27 cellular contexts compared by ENCODE assay signal in genomic region chrX:10049246-10049645, GRCh38.
DNase-seq lines count a peak whose midpoint lies in the region; ATAC-seq and TF ChIP-seq lines count a peak whose summit lies in the region.
"Had no signal": no experiment of that assay in that cellular context is flagged by ENCODE, and none has a peak within 500 bp of the region (broad histone marks: within the 10 kb centered on the region; RNA-seq: fewer than 3 reads in every experiment).

No MANE protein-coding gene starts in this region.

- H3K27ac ChIP-seq in substantia nigra (ENCODE audit: low read depth, low read length, poor library complexity, severe bottlenecking), result peak overlapping the region; percentile 49
- H3K27ac ChIP-seq: Peyer's patch had no signal

- peak overlapping the region in 4 of 5 experiments; percentile 8 to 56 (median 29) for H3K27ac Mint-ChIP-seq in brain
- H3K27ac Mint-ChIP-seq: activated CD4-positive, alpha-beta T cell treated with anti-CD3 and anti-CD28 coated beads for 36 hours; activated CD8-positive, alpha-beta T cell treated with anti-CD3 and anti-CD28 coated beads for 36 hours; activated naive CD4-positive, alpha-beta T cell treated with anti-CD3 and anti-CD28 coated beads, Interleukin-2, amount 10 ng/mL, durations not matched to agents 7 days and 5 days; CD4-positive, CD25-positive, alpha-beta regulatory T cell; HFFc6; type B pancreatic cell had no signal

- peaks cover 13% of the 10 kb centered on the region for H3K36me3 Mint-ChIP-seq in brain
- H3K36me3 Mint-ChIP-seq: activated naive CD4-positive, alpha-beta T cell treated with anti-CD3 and anti-CD28 coated beads, Interleukin-2, amount 10 ng/mL, durations not matched to agents 7 days and 5 days; IgD-negative memory B cell; naive thymus-derived CD4-positive, alpha-beta T cell; type B pancreatic cell had no signal

- H3K4me3 Mint-ChIP-seq in brain, result no peak overlapping the region
- H3K4me3 Mint-ChIP-seq: activated CD4-positive, alpha-beta T cell treated with anti-CD3 and anti-CD28 coated beads for 36 hours; activated CD8-positive, alpha-beta T cell treated with anti-CD3 and anti-CD28 coated beads for 36 hours; activated naive CD4-positive, alpha-beta T cell treated with anti-CD3 and anti-CD28 coated beads, Interleukin-2, amount 10 ng/mL, durations not matched to agents 7 days and 5 days; CD4-positive, CD25-positive, alpha-beta regulatory T cell; HFFc6; IgD-negative memory B cell; naive thymus-derived CD4-positive, alpha-beta T cell; type B pancreatic cell had no signal

- no peak for TF ChIP-seq CTCF in brain (conservative IDR thresholded peaks at IDR 0.05)
- no peak for TF ChIP-seq CTCF in fibroblast of the aortic adventitia (IDR thresholded peaks at IDR 0.05; ENCODE audit: insufficient read depth, low read length)

- H3K27me3 Mint-ChIP-seq in brain, result peaks cover 13% of the 10 kb centered on the region
- H3K27me3 Mint-ChIP-seq: activated CD4-positive, alpha-beta T cell treated with anti-CD3 and anti-CD28 coated beads for 36 hours; activated CD8-positive, alpha-beta T cell treated with anti-CD3 and anti-CD28 coated beads for 36 hours; activated naive CD4-positive, alpha-beta T cell treated with anti-CD3 and anti-CD28 coated beads, Interleukin-2, amount 10 ng/mL, durations not matched to agents 7 days and 5 days; CD4-positive, CD25-positive, alpha-beta regulatory T cell; naive thymus-derived CD4-positive, alpha-beta T cell; type B pancreatic cell had no signal

- ATAC-seq in HG02840 (IDR thresholded peaks at IDR 0.05; ENCODE audit: low FRiP score, unreplicated experiment), result no peak
- ATAC-seq: activated CD4-positive, alpha-beta T cell treated with anti-CD3 and anti-CD28 coated beads for 36 hours; activated CD8-positive, alpha-beta T cell treated with anti-CD3 and anti-CD28 coated beads for 36 hours; left lobe of liver; naive thymus-derived CD4-positive, alpha-beta T cell had no signal

- H3K9me3 Mint-ChIP-seq in brain, result peaks cover 0 to 10% (median 3%) of the 10 kb centered on the region in 5 experiments
- H3K9me3 Mint-ChIP-seq: activated CD8-positive, alpha-beta T cell treated with anti-CD3 and anti-CD28 coated beads for 36 hours; activated naive CD4-positive, alpha-beta T cell treated with anti-CD3 and anti-CD28 coated beads, Interleukin-2, amount 10 ng/mL, durations not matched to agents 7 days and 5 days; HFFc6; naive thymus-derived CD4-positive, alpha-beta T cell had no signal

- peaks cover 40% of the 10 kb centered on the region for H3K4me1 Mint-ChIP-seq in brain
- H3K4me1 Mint-ChIP-seq: activated CD4-positive, alpha-beta T cell treated with anti-CD3 and anti-CD28 coated beads for 36 hours had no signal

- no peak overlapping the region for H3K4me3 ChIP-seq in fibroblast of the aortic adventitia (ENCODE audit: low read depth, low read length)
- H3K4me3 ChIP-seq: Peyer's patch had no signal

- DNase-seq in GM04504 (ENCODE audit: low read depth) (peak; percentile 44), fibroblast of the aortic adventitia (ENCODE audit: low read depth) (peak; percentile 84), substantia nigra (lab: John Stamatoyannopoulos, UW) (no peak), A172 (ENCODE audit: low spot score) (no peak), dedifferentiated amniotic fluid mesenchymal stem cell (ENCODE audit: extremely low spot score) (no peak)
- DNase-seq: activated CD4-positive, alpha-beta T cell treated with anti-CD3 and anti-CD28 coated beads for 36 hours; activated CD8-positive, alpha-beta memory T cell treated with anti-CD3 and anti-CD28 coated beads, Interleukin-2, amount 50 U/mL, for 48 hours; activated CD8-positive, alpha-beta T cell treated with anti-CD3 and anti-CD28 coated beads for 36 hours; activated naive CD4-positive, alpha-beta T cell treated with anti-CD3 and anti-CD28 coated beads, Interleukin-2, amount 10 ng/mL, durations not matched to agents 7 days and 5 days; Calu3; CD4-positive, CD25-positive, alpha-beta regulatory T cell; DMS79 treated with DMSO at 0.1 percent for 48 hours; GF-D8; HFFc6; midbrain; naive thymus-derived CD4-positive, alpha-beta T cell; NCI-H446 treated with DMSO at 0.1 percent for 48 hours; NCI-H774; Peyer's patch; SHP77 treated with DMSO at 0.1 percent for 48 hours; stimulated activated CD4-positive, alpha-beta T cell treated with anti-CD3 and anti-CD28 coated beads, Interleukin-15, amount 100 ng/mL, for 24 hours; stimulated activated CD4-positive, alpha-beta T cell treated with anti-CD3 and anti-CD28 coated beads, Interleukin-4, amount 100 ng/mL, for 4 hours had no signal

Comparison
In these comparisons a context has a peak if more than half of its experiments do, and no peak if none do; other contexts are left out.
1. DNase-seq: peak in GM04504 (single experiment) and fibroblast of the aortic adventitia (single experiment); none in substantia nigra (0 of 49), A172 (single experiment) and dedifferentiated amniotic fluid mesenchymal stem cell (single experiment).